Comparison of ENCODE assay signal across 27 cellular contexts in the genomic region with DNA sequence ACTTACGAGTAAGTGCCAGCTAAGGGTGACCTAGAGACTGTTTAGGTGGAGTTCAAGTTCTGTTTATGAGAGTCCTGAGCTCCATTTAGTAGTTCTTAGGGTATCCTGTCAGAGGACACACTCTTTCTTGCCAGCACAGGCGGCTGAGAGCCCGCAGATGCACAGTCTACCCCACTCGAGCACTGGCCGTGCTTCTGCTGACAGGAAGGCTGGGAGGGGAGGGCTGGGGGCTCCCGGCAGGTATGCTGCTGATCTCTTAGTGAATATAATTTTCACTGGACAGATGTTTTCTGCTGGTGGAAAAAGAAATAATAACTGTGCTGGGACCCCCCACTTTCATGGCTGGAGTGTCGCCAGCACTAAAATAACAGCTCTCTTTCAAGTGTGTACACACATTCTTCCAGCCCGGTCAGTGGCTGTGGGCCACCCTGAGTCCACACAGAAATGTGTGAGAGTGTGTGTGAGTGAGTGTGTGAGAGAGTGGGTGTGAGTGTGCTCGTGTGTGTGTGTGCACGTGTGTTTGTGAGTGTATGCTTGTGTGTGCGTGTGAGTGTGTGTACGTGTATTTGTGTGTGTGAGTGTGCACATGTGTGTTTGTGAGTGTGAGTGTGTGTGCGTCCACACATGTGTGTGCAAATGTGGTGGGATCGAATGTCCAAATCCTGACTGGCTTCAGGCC.
DNase-seq lines count a peak whose midpoint lies in the region; ATAC-seq, FAIRE-seq and TF ChIP-seq lines count a peak whose summit lies in the region.
"Had no signal": no experiment of that assay in that cellular context is flagged by ENCODE, and none has a peak within 500 bp of the region (broad histone marks: within the 10 kb centered on the region; RNA-seq: fewer than 3 reads in every experiment).

No MANE protein-coding gene starts in this region.

- H2BK15ac ChIP-seq in mesenchymal stem cell (ENCODE audit: low read depth, poor library complexity, severe bottlenecking): no peak overlapping the region

- no peak overlapping the region for H2AK5ac ChIP-seq in mesenchymal stem cell (ENCODE audit: low read length, severe bottlenecking)

- in situ Hi-C loops in HepG2 (cut with HindIII; ENCODE audit: extremely low pct_ligation_motif_present, low pct_unique_long_range_greater_than_20kb) (no loop called here), astrocyte of the spinal cord (cut with HindIII; ENCODE audit: low sequenced_read_pairs) (no loop called here)

- no peaks in the 10 kb centered on the region for H3K79me1 ChIP-seq in mesenchymal stem cell (replicated peaks; ENCODE audit: low read length, poor library complexity, severe bottlenecking)

- WGBS in HepG2 (ENCODE audit: low lambda C conversion rate): 49% methylated on average over 13 of the region's 14 CpGs
- 74% methylated on average over 8 of the region's 14 CpGs for WGBS in right lobe of liver (ENCODE audit: insufficient coverage, low coverage, low lambda C conversion rate, missing lambda C conversion rate)
- WGBS in mesenchymal stem cell: 85% methylated on average over 14 of the region's 14 CpGs

- DNase-seq in HepG2 (ENCODE audit: low spot score) (no peak), right lobe of liver (no peak), astrocyte of the spinal cord (ENCODE audit: low read depth, low spot score) (peak; percentile 16), mesenchymal stem cell (no peak), NCI-H1105 (lab: John Stamatoyannopoulos, UW) (no peak), NCI-H82 treated with DMSO at 0.1 percent for 48 hours (lab: John Stamatoyannopoulos, UW; ENCODE audit: unreplicated experiment) (no peak)
- no peak for DNase-seq in activated T-cell treated with anti-CD3 and anti-CD28 coated beads, Interleukin-2, amount 50 U/mL, for 48 hours
- DNase-seq: activated CD4-positive, CD25-positive, alpha-beta regulatory T cell treated with anti-CD3 and anti-CD28 coated beads, Interleukin-2, amount 50 U/mL, for 72 hours; activated CD8-positive, alpha-beta memory T cell treated with anti-CD3 and anti-CD28 coated beads, Interleukin-2, amount 50 U/mL, for 48 hours; activated CD8-positive, alpha-beta T cell treated with anti-CD3 and anti-CD28 coated beads for 36 hours; amniotic stem cell; CD8-positive, alpha-beta memory T cell; H9; hypothalamus; Karpas-422; NCI-H146; NCI-H510A; SHP77; stimulated activated CD8-positive, alpha-beta memory T cell treated with anti-CD3 and anti-CD28 coated beads, Interleukin-4, amount 100 ng/mL, for 48 hours had no signal

- H3K4me3 ChIP-seq in HepG2 (replicated peaks in 1 of 3; ENCODE audit: insufficient read depth in 1 of 3, low read depth in 2 of 3, low read length in 3 of 3): no peak overlapping the region
- H3K4me3 ChIP-seq in right lobe of liver: no peak overlapping the region
- H3K4me3 ChIP-seq in astrocyte of the spinal cord (ENCODE audit: low read depth, low read length): no peak overlapping the region
- H3K4me3 ChIP-seq in mesenchymal stem cell (ENCODE audit: insufficient read depth in 1 of 2, low read depth in 1 of 2, low read length in 2 of 2): no peak overlapping the region
- H3K4me3 ChIP-seq: breast epithelium, gastroesophageal sphincter, GM12878, neural progenitor cell, thoracic aorta had no signal

- CTCF ChIA-PET in HepG2 (lab: Yijun Ruan, JAX; ENCODE audit: low intra/inter-chr PET ratio, low total read pairs): no interaction called here

- H3K27ac ChIP-seq in HepG2 (ENCODE audit: extremely low read length, insufficient read depth, low read length) (no peak overlapping the region), right lobe of liver (no peak overlapping the region), mesenchymal stem cell (ENCODE audit: low read length, poor library complexity, severe bottlenecking) (no peak overlapping the region)
- H3K27ac ChIP-seq: breast epithelium, neural progenitor cell, parathyroid adenoma, thoracic aorta had no signal

- H2BK5ac ChIP-seq in mesenchymal stem cell (ENCODE audit: low read depth, low read length, poor library complexity, severe bottlenecking): no peak overlapping the region

- no peak for TF ChIP-seq CTCF in HepG2 (CRISPR knock-in tag; IDR thresholded peaks at IDR 0.05)
- TF ChIP-seq CTCF in right lobe of liver (IDR thresholded peaks at IDR 0.05): no peak
- no peak for TF ChIP-seq CTCF in astrocyte of the spinal cord (IDR thresholded peaks at IDR 0.05; ENCODE audit: low read depth, low read length)

- H3K4me1 ChIP-seq in HepG2 (ENCODE audit: insufficient read depth, low read length) (no peaks in the 10 kb centered on the region; the same call in 1 of the 2 replicates), right lobe of liver (no peaks in the 10 kb centered on the region), mesenchymal stem cell (ENCODE audit: control insufficient read depth, insufficient read depth, low read depth, low read length) (peaks cover 3% of the 10 kb centered on the region)
- H3K4me1 ChIP-seq: breast epithelium, neural progenitor cell, parathyroid adenoma had no signal

- H4K91ac ChIP-seq in mesenchymal stem cell (ENCODE audit: low read length): peak overlapping the region; percentile 67

- peaks cover 0 to 1% of the 10 kb centered on the region in 2 experiments; a peak in 2 of 5 replicates for H3K27me3 ChIP-seq in HepG2 (ENCODE audit: control insufficient read depth in 1 of 2, insufficient read depth in 2 of 2, low read length in 2 of 2)
- H3K27me3 ChIP-seq in right lobe of liver: no peaks in the 10 kb centered on the region
- H3K27me3 ChIP-seq in mesenchymal stem cell (ENCODE audit: control insufficient read depth in 1 of 2, insufficient read depth in 1 of 2, low read length in 2 of 2): no peaks in the 10 kb centered on the region
- H3K27me3 ChIP-seq: breast epithelium, gastroesophageal sphincter, neural progenitor cell had no signal

- POLR2A ChIA-PET in HepG2 (lab: Yijun Ruan, JAX): no interaction called here

- H3K18ac ChIP-seq in mesenchymal stem cell (ENCODE audit: low read depth in 1 of 2, low read length in 2 of 2): no peak overlapping the region

- peak overlapping the region in 1 of 2 experiments; percentile 5 for H3K14ac ChIP-seq in mesenchymal stem cell (ENCODE audit: low read length in 2 of 2)

- TF ChIP-seq RAD21 in HepG2 (CRISPR knock-in tag; IDR thresholded peaks at IDR 0.05): no peak

- no peaks in the 10 kb centered on the region for H4K20me1 ChIP-seq in HepG2 (ENCODE audit: insufficient read depth, low read length)

- intact Hi-C loops in HepG2 (cut with micrococcal nuclease; ENCODE audit: unreplicated experiment): no loop called here
- intact Hi-C loops in right lobe of liver (cut with DNase I): no loop called here

- FAIRE-seq in HepG2 (lab: Jason Lieb, UNC): no peak
- FAIRE-seq: colon, endothelial cell of umbilical vein, GM12878 had no signal

- no peak overlapping the region for H2BK120ac ChIP-seq in mesenchymal stem cell (ENCODE audit: low read depth, low read length)

- H3K9me3 ChIP-seq in HepG2 (ENCODE audit: low read length) (no peaks in the 10 kb centered on the region), right lobe of liver (no peaks in the 10 kb centered on the region), mesenchymal stem cell (ENCODE audit: control insufficient read depth, low read length) (peaks cover 4% of the 10 kb centered on the region)
- H3K9me3 ChIP-seq: breast epithelium, gastroesophageal sphincter, thoracic aorta had no signal

- BruUV-seq in HepG2 (replicated peaks; lab: Mats Ljungman, UMichigan): no TSS peak

- H2AFZ ChIP-seq in HepG2 (ENCODE audit: low read length) (no peak overlapping the region), mesenchymal stem cell (ENCODE audit: low read depth, low read length) (no peak overlapping the region)
- H2AFZ ChIP-seq: neural progenitor cell, parathyroid adenoma had no signal

- H3K23ac ChIP-seq in mesenchymal stem cell (ENCODE audit: low read length in 2 of 2): no peak overlapping the region

- peak overlapping the region in 1 of 2 experiments; percentile 67 for H2BK12ac ChIP-seq in mesenchymal stem cell (ENCODE audit: low read length in 2 of 2)

- no peak overlapping the region for H4K8ac ChIP-seq in mesenchymal stem cell (ENCODE audit: low read length)

- no peak overlapping the region for H3K4ac ChIP-seq in mesenchymal stem cell (ENCODE audit: low read depth in 1 of 2, low read length in 2 of 2)

- H3K79me2 ChIP-seq in HepG2 (ENCODE audit: insufficient read depth, low read length): no peaks in the 10 kb centered on the region
- H3K79me2 ChIP-seq: parathyroid adenoma had no signal

- no peak overlapping the region for H3K4me2 ChIP-seq in HepG2 (ENCODE audit: low read depth, low read length)
- H3K4me2 ChIP-seq in mesenchymal stem cell (ENCODE audit: low read length, poor library complexity, severe bottlenecking): no peak overlapping the region
- H3K4me2 ChIP-seq: neural progenitor cell had no signal

- TF ChIP-seq EP300 in HepG2 (IDR thresholded peaks at IDR 0.05; ENCODE audit: low read depth in 2 of 2, low read length in 2 of 2) (no peak), HepG2 (CRISPR knock-in tag; IDR thresholded peaks at IDR 0.05; ENCODE audit: borderline replicate concordance) (no peak)

- no peak for TF ChIP-seq POLR2A in HepG2 (IDR thresholded peaks at IDR 0.05; ENCODE audit: insufficient read depth in 1 of 2, low read depth in 2 of 2, low read length in 2 of 2)
- no peak for TF ChIP-seq POLR2A in right lobe of liver (IDR thresholded peaks at IDR 0.05)

- H3K9ac ChIP-seq in HepG2 (ENCODE audit: insufficient read depth, low read depth, low read length): no peak overlapping the region
- H3K9ac ChIP-seq in mesenchymal stem cell (ENCODE audit: low read length): no peak overlapping the region
- H3K9ac ChIP-seq: neural progenitor cell, parathyroid adenoma had no signal

- ATAC-seq in HepG2: no peak
- no peak for ATAC-seq in right lobe of liver
- ATAC-seq: activated CD8-positive, alpha-beta T cell treated with anti-CD3 and anti-CD28 coated beads for 36 hours; gastroesophageal sphincter; GM12878 had no signal

- H3K36me3 ChIP-seq in HepG2 (replicated peaks in 1 of 2; ENCODE audit: control insufficient read depth in 1 of 2, insufficient read depth in 2 of 2, low read length in 2 of 2) (no peaks in the 10 kb centered on the region), right lobe of liver (no peaks in the 10 kb centered on the region), mesenchymal stem cell (ENCODE audit: control insufficient read depth in 1 of 2, insufficient read depth in 2 of 2, low read depth in 1 of 2, low read length in 2 of 2) (no peaks in the 10 kb centered on the region)
- H3K36me3 ChIP-seq: breast epithelium, gastroesophageal sphincter, neural progenitor cell, thoracic aorta had no signal
